8 cellular contexts compared by ENCODE assay signal in genomic region chr7:107045195-107045960, GRCh38. TPM values are rescaled to one million over a fixed set of nuclear protein-coding genes. Genes with fewer than 3 reads are reported as not detected.
A peak's percentile ranks its signal among the peaks of the same experiment; 100 is the strongest.
DNase-seq lines count a peak whose midpoint lies in the region; ATAC-seq, FAIRE-seq and TF ChIP-seq lines count a peak whose summit lies in the region.

No MANE protein-coding gene starts in this region.

- no peak for TF ChIP-seq POLR2A in upper lobe of left lung (IDR thresholded peaks at IDR 0.05)

- FAIRE-seq in bronchial epithelial cell (lab: Jason Lieb, UNC): no peak

- H3K27me3 ChIP-seq in bronchial epithelial cell (ENCODE audit: control insufficient read depth, insufficient read depth, low read length) (peaks cover 17% of the 10 kb centered on the region), upper lobe of left lung (no peaks in the 10 kb centered on the region)

- DNase-seq in ELR (ENCODE audit: low read depth): peak; percentile 16
- DNase-seq in NAMALWA (ENCODE audit: low spot score): peak; percentile 65
- DNase-seq in bronchial epithelial cell (ENCODE audit: low read depth): no peak
- peak; percentile 17 to 24 for DNase-seq in lung microvascular endothelial cell (ENCODE audit: low read depth in 2 of 2)
- DNase-seq in upper lobe of left lung: no peak
- DNase-seq in NCI-H2107 treated with DMSO at 0.1 percent for 48 hours (lab: John Stamatoyannopoulos, UW; ENCODE audit: unreplicated experiment): no peak
- DNase-seq in dedifferentiated amniotic fluid mesenchymal stem cell (ENCODE audit: extremely low spot score): no peak
- no peak for DNase-seq in omental fat pad (ENCODE audit: low spot score)

- 4 to 6% methylated on average over 23 to 29 of the region's 29 CpGs for WGBS in upper lobe of left lung, 2 donors

- H3K4me3 ChIP-seq in bronchial epithelial cell (ENCODE audit: low read depth, low read length): peak overlapping the region; percentile 23
- H3K4me3 ChIP-seq in upper lobe of left lung: peak overlapping the region; percentile 69 to 84 (median 72)

- TF ChIP-seq CTCF in bronchial epithelial cell (IDR thresholded peaks at IDR 0.05; ENCODE audit: insufficient read depth, low read length, severe bottlenecking) (no peak), upper lobe of left lung (IDR thresholded peaks at IDR 0.05) (no peak), omental fat pad (IDR thresholded peaks at IDR 0.05) (no peak)

- peak overlapping the region in 2 of 4 donors; percentile 64 to 70 for H3K27ac ChIP-seq in upper lobe of left lung

- TF ChIP-seq EP300 in upper lobe of left lung (IDR thresholded peaks at IDR 0.05): no peak

- H3K9me3 ChIP-seq in upper lobe of left lung: no peaks in the 10 kb centered on the region

- peaks cover 12 to 23% (median 14%) of the 10 kb centered on the region in 4 donors for H3K4me1 ChIP-seq in upper lobe of left lung

- no peaks in the 10 kb centered on the region for H3K36me3 ChIP-seq in bronchial epithelial cell (ENCODE audit: control insufficient read depth, insufficient read depth, low read length)
- H3K36me3 ChIP-seq in upper lobe of left lung: no peaks in the 10 kb centered on the region

- peak; percentile 30 to 31 for ATAC-seq in upper lobe of left lung (ENCODE audit: low FRiP score in 2 of 2)
- no peak for ATAC-seq in omental fat pad (ENCODE audit: low FRiP score)

RNA-seq across cellular contexts. Expression of gene PRKAR2B, which starts 0.9 kb away (rescaled TPM):
- total RNA-seq in bronchial epithelial cell (0.26 TPM in 1 of 2 replicates, not detected in the other), lung microvascular endothelial cell (17.3 and 26.2 TPM in 2 replicates), upper lobe of left lung (10 to 100 TPM in 3 of 6 donors, 1 to 10 TPM in 3; 6.5 to 24.1 (median 9.8) TPM), omental fat pad (100 to 1,000 TPM in 3 of 4 donors, 10 to 100 TPM in 1; 97.3 to 411 (median 236) TPM)

Comparison
In these comparisons a context has a peak if more than half of its experiments do, and no peak if none do; other contexts are left out.
1. DNase-seq: peak in ELR (single experiment), NAMALWA (single experiment) and lung microvascular endothelial cell (2 of 2); none in bronchial epithelial cell (single experiment), upper lobe of left lung (0 of 2), NCI-H2107 treated with DMSO at 0.1 percent for 48 hours (single experiment), dedifferentiated amniotic fluid mesenchymal stem cell (single experiment) and omental fat pad (single experiment).